ENCODE assay signal across 2 cellular contexts in genomic region chr2:241592126-241592845, GRCh38.
A peak's percentile ranks its signal among the peaks of the same experiment; 100 is the strongest.
TF ChIP-seq lines count a peak whose summit lies in the region.

No MANE protein-coding gene starts in this region.

TF ChIP-seq in HepG2, 621 proteins besides CTCF, POLR2A, EP300 and RAD21:
- TF ChIP-seq ZFP1 (CRISPR knock-in tag; IDR thresholded peaks at IDR 0.05) (no peak), REL (CRISPR knock-in tag; conservative IDR thresholded peaks at IDR 0.05) (no peak), ZNF101 (CRISPR knock-in tag; IDR thresholded peaks at IDR 0.05; ENCODE audit: borderline replicate concordance, low read depth) (no peak), MED13 (CRISPR knock-in tag; IDR thresholded peaks at IDR 0.05) (no peak), AGO2 (optimal IDR thresholded peaks at IDR 0.05; ENCODE audit: low read depth, low read length) (peak; percentile 48), RBM22 (optimal IDR thresholded peaks at IDR 0.05; ENCODE audit: low read length) (peak; percentile 49)

TF ChIP-seq in SK-N-SH treated with all-trans-retinoic acid at 6 μM for 48 hours, 23 proteins besides CTCF, POLR2A, EP300 and RAD21:
- TF ChIP-seq POU6F1 (CRISPR knock-in tag; IDR thresholded peaks at IDR 0.05; ENCODE audit: borderline replicate concordance, low read depth) = no peak
- no peak for TF ChIP-seq RARB (CRISPR knock-in tag; IDR thresholded peaks at IDR 0.05)
- TF ChIP-seq BACH2 (CRISPR knock-in tag; IDR thresholded peaks at IDR 0.05; ENCODE audit: borderline replicate concordance) = no peak
- no peak for TF ChIP-seq TCF4 (CRISPR knock-in tag; IDR thresholded peaks at IDR 0.05; ENCODE audit: borderline replicate concordance)
- no peak for TF ChIP-seq PATZ1 (CRISPR knock-in tag; IDR thresholded peaks at IDR 0.05; ENCODE audit: borderline replicate concordance)
- TF ChIP-seq ISL1 (CRISPR knock-in tag; IDR thresholded peaks at IDR 0.05) = no peak
- TF ChIP-seq ZNF8 (CRISPR knock-in tag; IDR thresholded peaks at IDR 0.05) = no peak
